In the genomic region with DNA sequence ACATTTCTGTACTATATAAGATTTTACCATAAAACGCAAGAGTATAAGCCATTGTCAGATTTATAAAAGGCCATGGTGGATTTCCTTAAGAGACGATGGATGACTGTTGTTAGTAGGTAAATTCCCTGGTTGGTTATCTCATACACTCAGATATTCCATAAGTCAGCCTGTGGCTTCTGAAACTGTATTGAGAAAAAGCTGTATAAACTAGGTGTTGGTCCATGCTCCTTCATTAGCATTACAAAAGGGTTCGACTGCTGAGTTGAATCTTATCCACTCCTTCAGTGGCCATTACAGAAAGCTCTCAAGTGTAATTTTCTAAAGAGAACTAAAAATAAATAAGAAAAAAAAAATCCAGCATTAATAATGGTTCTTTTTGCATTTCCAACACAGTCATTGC, we compare ENCODE assay signal across 1 cellular context.
TF ChIP-seq lines count a peak whose summit lies in the region.

No MANE protein-coding gene starts in this region.

TF ChIP-seq in WTC11, 78 proteins besides CTCF, POLR2A, EP300 and RAD21 (continued from another document):
- TF ChIP-seq, protein P1, sequence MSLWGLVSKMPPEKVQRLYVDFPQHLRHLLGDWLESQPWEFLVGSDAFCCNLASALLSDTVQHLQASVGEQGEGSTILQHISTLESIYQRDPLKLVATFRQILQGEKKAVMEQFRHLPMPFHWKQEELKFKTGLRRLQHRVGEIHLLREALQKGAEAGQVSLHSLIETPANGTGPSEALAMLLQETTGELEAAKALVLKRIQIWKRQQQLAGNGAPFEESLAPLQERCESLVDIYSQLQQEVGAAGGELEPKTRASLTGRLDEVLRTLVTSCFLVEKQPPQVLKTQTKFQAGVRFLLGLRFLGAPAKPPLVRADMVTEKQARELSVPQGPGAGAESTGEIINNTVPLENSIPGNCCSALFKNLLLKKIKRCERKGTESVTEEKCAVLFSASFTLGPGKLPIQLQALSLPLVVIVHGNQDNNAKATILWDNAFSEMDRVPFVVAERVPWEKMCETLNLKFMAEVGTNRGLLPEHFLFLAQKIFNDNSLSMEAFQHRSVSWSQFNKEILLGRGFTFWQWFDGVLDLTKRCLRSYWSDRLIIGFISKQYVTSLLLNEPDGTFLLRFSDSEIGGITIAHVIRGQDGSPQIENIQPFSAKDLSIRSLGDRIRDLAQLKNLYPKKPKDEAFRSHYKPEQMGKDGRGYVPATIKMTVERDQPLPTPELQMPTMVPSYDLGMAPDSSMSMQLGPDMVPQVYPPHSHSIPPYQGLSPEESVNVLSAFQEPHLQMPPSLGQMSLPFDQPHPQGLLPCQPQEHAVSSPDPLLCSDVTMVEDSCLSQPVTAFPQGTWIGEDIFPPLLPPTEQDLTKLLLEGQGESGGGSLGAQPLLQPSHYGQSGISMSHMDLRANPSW (CRISPR knock-in tag; conservative IDR thresholded peaks at IDR 0.05; ENCODE audit: low read depth): no peak
